ENCODE assay signal across 8 cellular contexts in the genomic region with DNA sequence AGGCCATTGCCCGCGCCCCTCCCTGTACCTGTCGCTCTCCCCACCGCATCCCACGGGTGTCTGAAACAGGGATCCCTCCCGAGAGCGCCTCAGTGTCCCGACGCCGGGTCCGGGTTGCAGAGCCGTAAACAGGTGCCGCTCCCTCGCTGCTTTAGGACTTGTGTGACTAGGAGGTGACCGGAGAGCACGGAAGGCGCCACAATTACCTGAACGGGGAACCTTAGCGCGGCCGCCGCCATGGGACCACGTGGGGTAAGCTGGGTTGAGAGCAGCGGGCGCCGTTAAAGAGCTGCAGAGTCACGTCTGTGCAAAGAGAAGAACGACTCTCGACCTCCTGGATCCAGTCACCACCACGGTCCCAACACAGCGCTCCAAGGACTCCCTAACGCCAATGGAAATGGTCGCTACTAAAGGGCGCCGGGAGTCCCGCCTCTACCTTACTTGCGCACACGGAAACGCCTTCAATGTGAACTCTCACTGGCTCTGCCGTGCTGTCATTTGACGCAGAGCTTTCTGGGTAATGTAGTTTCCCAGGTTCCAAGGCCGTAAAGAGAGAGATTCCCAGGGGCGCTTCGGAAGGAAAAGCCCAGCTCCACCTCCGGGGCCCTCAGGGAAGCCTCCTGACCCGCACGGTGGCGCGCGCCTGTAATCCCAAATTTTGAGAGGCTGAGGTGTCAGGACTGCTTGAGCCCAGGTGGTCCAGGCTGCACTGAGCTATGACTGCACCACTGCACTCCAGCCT. TPM values are rescaled to one million over a fixed set of nuclear protein-coding genes. Genes with fewer than 3 reads are reported as not detected.
DNase-seq lines count a peak whose midpoint lies in the region; ATAC-seq and TF ChIP-seq lines count a peak whose summit lies in the region.

A gene (minus strand): TSS at position 409 of the 742 bp plus-strand sequence. CDS start 170 bp downstream, at position 239.

- peak within 1 kb of the TSS; percentile 55 for H3K27ac ChIP-seq in CD4-positive, alpha-beta T cell (ENCODE audit: low read depth, low read length)
- no peak within 1 kb of the TSS for H3K27ac ChIP-seq in endodermal cell (ENCODE audit: low read depth, low read length)

- peak within 1 kb of the TSS; percentile 96 for H3K4me3 ChIP-seq in endodermal cell (ENCODE audit: low read length)

- POLR2A ChIA-PET in CD4-positive, alpha-beta T cell (lab: Charles Lee) = interaction anchor here (0.6 to 1.9 kb wide), 16 partner anchors 15 to 636 kb away, joined by 3 to 17 read pairs (median 4); a partner anchor contains a TSS

- peak within 1 kb of the TSS; percentile 88 for H3K9ac ChIP-seq in endodermal cell (ENCODE audit: extremely low read depth, low read length, poor library complexity, severe bottlenecking)

- no peaks in the 10 kb centered on the region for H3K9me3 Mint-ChIP-seq in CD4-positive, alpha-beta T cell
- no peaks in the 10 kb centered on the region for H3K9me3 Mint-ChIP-seq in activated CD8-positive, alpha-beta memory T cell treated with anti-CD3 and anti-CD28 coated beads, Interleukin-2, amount 10 ng/mL, durations not matched to agents 7 days and 5 days (ENCODE audit: low read depth)
- no peaks in the 10 kb centered on the region for H3K9me3 Mint-ChIP-seq in endodermal cell

- no peaks in the 10 kb centered on the region for H3K27me3 Mint-ChIP-seq in CD4-positive, alpha-beta T cell
- H3K27me3 Mint-ChIP-seq in activated CD8-positive, alpha-beta memory T cell treated with anti-CD3 and anti-CD28 coated beads, Interleukin-2, amount 10 ng/mL, durations not matched to agents 7 days and 5 days = no peaks in the 10 kb centered on the region
- H3K27me3 Mint-ChIP-seq in endodermal cell (ENCODE audit: insufficient read depth) = no peaks in the 10 kb centered on the region

- peaks cover 14% of the 10 kb centered on the region for H3K4me1 ChIP-seq in endodermal cell (ENCODE audit: control insufficient read depth, insufficient read depth, low read length)

- H3K4me1 Mint-ChIP-seq in CD4-positive, alpha-beta T cell (ENCODE audit: low read depth) = peaks cover 54% of the 10 kb centered on the region
- H3K4me1 Mint-ChIP-seq in activated CD8-positive, alpha-beta memory T cell treated with anti-CD3 and anti-CD28 coated beads, Interleukin-2, amount 10 ng/mL, durations not matched to agents 7 days and 5 days = peaks cover 40% of the 10 kb centered on the region
- H3K4me1 Mint-ChIP-seq in endodermal cell = peaks cover 42% of the 10 kb centered on the region

- peak; percentile 74 for ATAC-seq in CD4-positive, alpha-beta T cell (ENCODE audit: poor library complexity)
- peak; percentile 71 for ATAC-seq in GM19452 (IDR thresholded peaks at IDR 0.05; ENCODE audit: unreplicated experiment)
- peak; percentile 85 for ATAC-seq in activated CD8-positive, alpha-beta memory T cell treated with anti-CD3 and anti-CD28 coated beads, Interleukin-2, amount 10 ng/mL, durations not matched to agents 7 days and 5 days

- WGBS in endodermal cell (ENCODE audit: insufficient coverage in 1 of 2, insufficient read length in 1 of 2), 2 experiments = 2 to 4% methylated on average over 40 to 50 of the region's 50 CpGs

- H3K27ac Mint-ChIP-seq in CD4-positive, alpha-beta T cell = peak within 1 kb of the TSS; percentile 94
- peak within 1 kb of the TSS; percentile 88 for H3K27ac Mint-ChIP-seq in activated CD8-positive, alpha-beta memory T cell treated with anti-CD3 and anti-CD28 coated beads, Interleukin-2, amount 10 ng/mL, durations not matched to agents 7 days and 5 days
- peak within 1 kb of the TSS; percentile 95 for H3K27ac Mint-ChIP-seq in endodermal cell

- DNase-seq in CD4-positive, alpha-beta T cell = peak; percentile 54 to 73 (median 64)
- DNase-seq in HT-29 (ENCODE audit: low spot score) (peak; percentile 98), NOMO-1 treated with DMSO at 0.1 percent for 48 hours (lab: John Stamatoyannopoulos, UW; ENCODE audit: unreplicated experiment) (peak; percentile 81), endodermal cell (peak; percentile 94), mesenteric fat pad (ENCODE audit: low spot score) (peak; percentile 90)
- peak; percentile 87 for DNase-seq in activated CD8-positive, alpha-beta memory T cell treated with anti-CD3 and anti-CD28 coated beads, Interleukin-2, amount 10 ng/mL, durations not matched to agents 7 days and 5 days
- peak; percentile 46 for DNase-seq in stimulated activated CD8-positive, alpha-beta memory T cell treated with anti-CD3 and anti-CD28 coated beads, Interleukin-15, amount 100 ng/mL, for 1 hour (ENCODE audit: low read depth)

- CTCF ChIA-PET in CD4-positive, alpha-beta T cell (lab: Charles Lee) = interaction anchor here (1.0 kb wide), 1 partner anchor 45 kb away, joined by 4 read pairs; a partner anchor contains a TSS
- CTCF ChIA-PET in activated CD8-positive, alpha-beta memory T cell treated with anti-CD3 and anti-CD28 coated beads, Interleukin-2, amount 10 ng/mL, durations not matched to agents 7 days and 5 days (lab: Charles Lee) = interaction anchor here (1.2 kb wide), 1 partner anchor 133 kb away, joined by 3 read pairs; a partner anchor contains a TSS

- peak within 1 kb of the TSS; percentile 97 for H3K4me3 Mint-ChIP-seq in CD4-positive, alpha-beta T cell
- H3K4me3 Mint-ChIP-seq in activated CD8-positive, alpha-beta memory T cell treated with anti-CD3 and anti-CD28 coated beads, Interleukin-2, amount 10 ng/mL, durations not matched to agents 7 days and 5 days = peak within 1 kb of the TSS; percentile 90
- peak within 1 kb of the TSS; percentile 95 for H3K4me3 Mint-ChIP-seq in endodermal cell

- intact Hi-C loops in CD4-positive, alpha-beta T cell (cut with DNase I, micrococcal nuclease) = loop anchor here (1.0 to 10.0 kb wide), 6 partner anchors 44 to 510 kb away; a partner anchor contains a TSS

- H3K27me3 ChIP-seq in CD4-positive, alpha-beta T cell (ENCODE audit: control insufficient read depth, insufficient read depth, low read length) = no peaks in the 10 kb centered on the region
- H3K27me3 ChIP-seq in endodermal cell (ENCODE audit: control insufficient read depth, insufficient read depth, low read length, poor library complexity, severe bottlenecking) = no peaks in the 10 kb centered on the region

- no peaks in the 10 kb centered on the region for H3K9me3 ChIP-seq in CD4-positive, alpha-beta T cell (ENCODE audit: control insufficient read depth, low read length)
- H3K9me3 ChIP-seq in endodermal cell (ENCODE audit: control insufficient read depth, low read length) = no peaks in the 10 kb centered on the region

- no peak for TF ChIP-seq CTCF in CD4-positive, alpha-beta T cell (IDR thresholded peaks at IDR 0.05)
- peak; percentile 40 for TF ChIP-seq CTCF in endodermal cell (conservative IDR thresholded peaks at IDR 0.05)

- H3K36me3 Mint-ChIP-seq in CD4-positive, alpha-beta T cell (ENCODE audit: low read depth) = peaks cover 44% of the 10 kb centered on the region
- peaks cover 24% of the 10 kb centered on the region for H3K36me3 Mint-ChIP-seq in activated CD8-positive, alpha-beta memory T cell treated with anti-CD3 and anti-CD28 coated beads, Interleukin-2, amount 10 ng/mL, durations not matched to agents 7 days and 5 days
- H3K36me3 Mint-ChIP-seq in endodermal cell (ENCODE audit: low read depth) = peaks cover 27% of the 10 kb centered on the region

- peaks cover 22% of the 10 kb centered on the region for H3K36me3 ChIP-seq in endodermal cell (ENCODE audit: control insufficient read depth, insufficient read depth, low read length)

RNA-seq across cellular contexts. Expression of the gene that starts here (rescaled TPM):
- 10 to 100 TPM; 22.2 to 22.3 TPM for total RNA-seq in CD4-positive, alpha-beta T cell
- total RNA-seq in HT-29 (2014; rRNA removed; shearing (Covaris generic)) = 17.3 and 22.3 TPM in 2 replicates
- 10 to 100 TPM in 1 of 2 experiments, 1 to 10 TPM in 1; 9.7 to 11.1 TPM for total RNA-seq in activated CD8-positive, alpha-beta memory T cell treated with anti-CD3 and anti-CD28 coated beads, Interleukin-2, amount 10 ng/mL, durations not matched to agents 7 days and 5 days
- 10 to 100 TPM; 17.4 to 18.8 TPM for total RNA-seq in endodermal cell
- polyA plus RNA-seq in endodermal cell (2013, experiment 1 of 2) = 4.9 TPM
- polyA plus RNA-seq in endodermal cell (2013, experiment 2 of 2) = 6.5 TPM
- total RNA-seq in mesenteric fat pad = 4.0 TPM

Comparison
In these comparisons a context has a peak if more than half of its experiments do, and no peak if none do; other contexts are left out.
1. DNase-seq: peak in every context shown above with its lines; median percentile 98 in HT-29; 94 in endodermal cell; 90 in mesenteric fat pad; 87 in activated CD8-positive, alpha-beta memory T cell treated with anti-CD3 and anti-CD28 coated beads, Interleukin-2, amount 10 ng/mL, durations not matched to agents 7 days and 5 days; 81 in NOMO-1 treated with DMSO at 0.1 percent for 48 hours; 64 in CD4-positive, alpha-beta T cell; 46 in stimulated activated CD8-positive, alpha-beta memory T cell treated with anti-CD3 and anti-CD28 coated beads, Interleukin-15, amount 100 ng/mL, for 1 hour.